In the genomic region with DNA sequence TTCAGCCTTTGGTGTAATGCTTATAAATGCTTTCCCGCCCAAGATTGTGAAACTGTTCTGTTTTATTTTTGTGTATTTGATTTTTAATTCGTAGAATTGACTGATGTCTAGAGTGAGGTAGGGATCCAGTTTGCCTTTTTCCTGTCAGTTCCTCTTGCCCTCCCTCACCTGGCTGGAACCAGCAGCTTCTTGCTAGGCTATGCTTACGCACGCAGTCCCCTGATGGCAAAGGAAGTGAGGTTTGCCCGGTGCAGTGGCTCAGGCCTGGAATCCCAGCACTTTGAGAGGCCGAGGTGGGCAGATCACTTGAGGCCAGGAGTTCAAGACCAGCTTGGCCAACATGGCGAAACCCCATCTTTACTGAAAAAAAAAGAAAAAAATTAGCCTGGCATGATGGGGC, we compare ENCODE assay signal across 30 cellular contexts.
"Had no signal": no experiment of that assay in that cellular context is flagged by ENCODE, and none has a peak within 500 bp of the region (broad histone marks: within the 10 kb centered on the region; RNA-seq: fewer than 3 reads in every experiment).

No MANE protein-coding gene starts in this region.

- H3K4me3 ChIP-seq: coronary artery, esophagus squamous epithelium, heart right ventricle, lower lobe of right lung, pancreas, right lobe of liver, stomach, thoracic aorta, tibial nerve, upper lobe of left lung had no signal

- H3K36me3 ChIP-seq: esophagus squamous epithelium, heart right ventricle, lower lobe of right lung, neutrophil, pancreas, right lobe of liver, stomach, thoracic aorta, tibial nerve, upper lobe of left lung had no signal

- H3K9me3 ChIP-seq: esophagus squamous epithelium, heart right ventricle, lower lobe of right lung, neutrophil, pancreas, right lobe of liver, stomach, thoracic aorta, tibial nerve, upper lobe of left lung had no signal

- FAIRE-seq: endometrium, islet of Langerhans, pancreas, small intestine, urothelium cell line had no signal

- H3K36me3 Mint-ChIP-seq: natural killer cell had no signal

- ATAC-seq: effector memory CD8-positive, alpha-beta T cell; heart right ventricle; left colon; left ventricle myocardium superior; natural killer cell; pancreas; right lobe of liver had no signal

- H3K27me3 Mint-ChIP-seq: effector memory CD8-positive, alpha-beta T cell had no signal

- DNase-seq: dermis blood vessel endothelial cell; effector memory CD8-positive, alpha-beta T cell; erythroblast; esophagus squamous epithelium; foreskin melanocyte; glutamatergic neuron; heart right ventricle; hippocampal formation; kidney glomerular epithelial cell; left colon; left ventricle myocardium superior; lower lobe of right lung; natural killer cell; pancreas; small intestine; stimulated activated CD4-positive, alpha-beta T cell treated with anti-CD3 and anti-CD28 coated beads, Interleukin-12 subunit alpha, Interleukin-12 subunit beta, amount 100 ng/mL, for 4 hours; stimulated activated CD4-positive, alpha-beta T cell treated with anti-CD3 and anti-CD28 coated beads, Interleukin-1b, Interleukin-23, amount 100 ng/mL, for 48 hours; stimulated activated CD4-positive, alpha-beta T cell treated with anti-CD3 and anti-CD28 coated beads, Interleukin-4, amount 100 ng/mL, for 1 hour; stimulated activated CD8-positive, alpha-beta memory T cell treated with anti-CD3 and anti-CD28 coated beads, Interleukin-4, amount 100 ng/mL, for 48 hours; stimulated activated naive CD4-positive, alpha-beta T cell treated with Interleukin-2 at 50 U/mL for 16 hours; stomach; upper lobe of left lung had no signal

- H3K27me3 ChIP-seq: esophagus squamous epithelium, heart right ventricle, neutrophil, pancreas, right lobe of liver, stomach, tibial nerve, upper lobe of left lung had no signal

- H3K9me3 Mint-ChIP-seq: effector memory CD8-positive, alpha-beta T cell; natural killer cell had no signal

- H3K4me1 Mint-ChIP-seq: natural killer cell had no signal

- H3K4me3 Mint-ChIP-seq: effector memory CD8-positive, alpha-beta T cell; natural killer cell had no signal

- H3K27ac Mint-ChIP-seq: effector memory CD8-positive, alpha-beta T cell; natural killer cell had no signal

- H3K27ac ChIP-seq: coronary artery, esophagus squamous epithelium, heart right ventricle, lower lobe of right lung, neutrophil, pancreas, right lobe of liver, stomach, thoracic aorta, tibial nerve, upper lobe of left lung had no signal

- H3K4me1 ChIP-seq: esophagus squamous epithelium, heart right ventricle, tibial nerve, upper lobe of left lung had no signal
